In genomic region chr6:111706841-111707391, GRCh38 we compare ENCODE assay signal across 20 cellular contexts.
DNase-seq lines count a peak whose midpoint lies in the region; ATAC-seq and TF ChIP-seq lines count a peak whose summit lies in the region.
"Had no signal": no experiment of that assay in that cellular context is flagged by ENCODE, and none has a peak within 500 bp of the region (broad histone marks: within the 10 kb centered on the region; RNA-seq: fewer than 3 reads in every experiment).

No MANE protein-coding gene starts in this region.

- peaks cover 99% of the 10 kb centered on the region for H3K36me3 Mint-ChIP-seq in activated T-cell treated with anti-CD3 and anti-CD28 coated beads, Interleukin-2, amount 50 U/mL, for 24 hours (ENCODE audit: low read depth)
- H3K36me3 Mint-ChIP-seq in stimulated activated effector memory CD8-positive, alpha-beta T cell treated with anti-CD3 and anti-CD28 coated beads, Interleukin-12 subunit alpha, Interleukin-12 subunit beta, amount 100 ng/mL, for 72 hours: peaks cover 99% of the 10 kb centered on the region

- peak in 1 of 6 experiments; percentile 2 for TF ChIP-seq CTCF in esophagus squamous epithelium (IDR thresholded peaks at IDR 0.05)

- no peak overlapping the region for H3K4me3 Mint-ChIP-seq in activated T-cell treated with anti-CD3 and anti-CD28 coated beads, Interleukin-2, amount 50 U/mL, for 24 hours
- H3K4me3 Mint-ChIP-seq in stimulated activated effector memory CD8-positive, alpha-beta T cell treated with anti-CD3 and anti-CD28 coated beads, Interleukin-12 subunit alpha, Interleukin-12 subunit beta, amount 100 ng/mL, for 72 hours: no peak overlapping the region
- H3K4me3 Mint-ChIP-seq: activated naive CD4-positive, alpha-beta T cell treated with anti-CD3 and anti-CD28 coated beads, Interleukin-2, amount 10 ng/mL, durations not matched to agents 7 days and 5 days; memory B cell had no signal

- H3K9me3 ChIP-seq in SK-N-MC (ENCODE audit: low read depth, low read length) (no peaks in the 10 kb centered on the region), esophagus squamous epithelium (no peaks in the 10 kb centered on the region)
- H3K9me3 ChIP-seq: BLaER1 had no signal

- H3K27ac Mint-ChIP-seq in activated T-cell treated with anti-CD3 and anti-CD28 coated beads, Interleukin-2, amount 50 U/mL, for 24 hours: peak overlapping the region; percentile 76
- H3K27ac Mint-ChIP-seq in stimulated activated effector memory CD8-positive, alpha-beta T cell treated with anti-CD3 and anti-CD28 coated beads, Interleukin-12 subunit alpha, Interleukin-12 subunit beta, amount 100 ng/mL, for 72 hours: peak overlapping the region; percentile 82
- H3K27ac Mint-ChIP-seq: activated naive CD4-positive, alpha-beta T cell treated with anti-CD3 and anti-CD28 coated beads, Interleukin-2, amount 10 ng/mL, durations not matched to agents 7 days and 5 days; memory B cell had no signal

- TF ChIP-seq POLR2A in esophagus squamous epithelium (IDR thresholded peaks at IDR 0.05): no peak

- ATAC-seq in stimulated activated effector memory CD8-positive, alpha-beta T cell treated with anti-CD3 and anti-CD28 coated beads, Interleukin-12 subunit alpha, Interleukin-12 subunit beta, amount 100 ng/mL, for 72 hours: no peak
- no peak for ATAC-seq in HG03196 (IDR thresholded peaks at IDR 0.05; ENCODE audit: unreplicated experiment)
- ATAC-seq: Panc1 had no signal

- H3K27me3 Mint-ChIP-seq in activated T-cell treated with anti-CD3 and anti-CD28 coated beads, Interleukin-2, amount 50 U/mL, for 24 hours: no peaks in the 10 kb centered on the region
- H3K27me3 Mint-ChIP-seq: activated naive CD4-positive, alpha-beta T cell treated with anti-CD3 and anti-CD28 coated beads, Interleukin-2, amount 10 ng/mL, durations not matched to agents 7 days and 5 days; memory B cell had no signal

- WGBS in esophagus squamous epithelium, 2 donors: 25 to 46% methylated on average over 2 of the region's 2 CpGs

- no peaks in the 10 kb centered on the region for H3K9me3 Mint-ChIP-seq in activated T-cell treated with anti-CD3 and anti-CD28 coated beads, Interleukin-2, amount 50 U/mL, for 24 hours
- H3K9me3 Mint-ChIP-seq in stimulated activated effector memory CD8-positive, alpha-beta T cell treated with anti-CD3 and anti-CD28 coated beads, Interleukin-12 subunit alpha, Interleukin-12 subunit beta, amount 100 ng/mL, for 72 hours: no peaks in the 10 kb centered on the region
- H3K9me3 Mint-ChIP-seq: activated naive CD4-positive, alpha-beta T cell treated with anti-CD3 and anti-CD28 coated beads, Interleukin-2, amount 10 ng/mL, durations not matched to agents 7 days and 5 days; memory B cell had no signal

- peaks cover 0 to 20% (median 0%) of the 10 kb centered on the region in 4 donors for H3K27me3 ChIP-seq in esophagus squamous epithelium
- H3K27me3 ChIP-seq: BLaER1 had no signal

- H3K4me1 ChIP-seq in esophagus squamous epithelium: peaks cover 0 to 35% (median 22%) of the 10 kb centered on the region in 3 donors

- H3K36me3 ChIP-seq in SK-N-MC (ENCODE audit: insufficient read depth, low read length) (peaks cover 45% of the 10 kb centered on the region), esophagus squamous epithelium (peaks cover 0 to 20% (median 0%) of the 10 kb centered on the region in 3 donors)

- H3K4me1 Mint-ChIP-seq in activated T-cell treated with anti-CD3 and anti-CD28 coated beads, Interleukin-2, amount 50 U/mL, for 24 hours (ENCODE audit: low read depth): peaks cover 54% of the 10 kb centered on the region
- peaks cover 37% of the 10 kb centered on the region for H3K4me1 Mint-ChIP-seq in stimulated activated effector memory CD8-positive, alpha-beta T cell treated with anti-CD3 and anti-CD28 coated beads, Interleukin-12 subunit alpha, Interleukin-12 subunit beta, amount 100 ng/mL, for 72 hours

- intact Hi-C loops in esophagus squamous epithelium (cut with DNase I) (loop anchor here (5.0 kb wide), 1 partner anchor 335 kb away; no protein-coding TSS in a partner anchor), posterior vena cava (cut with DNase I) (no loop called here)

- no peak for DNase-seq in activated T-cell treated with anti-CD3 and anti-CD28 coated beads, Interleukin-2, amount 50 U/mL, for 24 hours
- no peak for DNase-seq in activated T-cell treated with anti-CD3 and anti-CD28 coated beads, Interleukin-2, amount 50 U/mL, for 48 hours
- DNase-seq in SK-N-MC (ENCODE audit: low read depth, low spot score): no peak
- DNase-seq in esophagus squamous epithelium (lab: John Stamatoyannopoulos, UW): no peak
- no peak for DNase-seq in stimulated activated effector memory CD8-positive, alpha-beta T cell treated with anti-CD3 and anti-CD28 coated beads, Interleukin-12 subunit alpha, Interleukin-12 subunit beta, amount 100 ng/mL, for 72 hours (ENCODE audit: low spot score in 2 of 2)
- no peak for DNase-seq in posterior vena cava (ENCODE audit: low spot score)
- no peak for DNase-seq in DMS79 (lab: John Stamatoyannopoulos, UW)
- DNase-seq: activated CD4-positive, alpha-beta T cell treated with anti-CD3 and anti-CD28 coated beads for 48 hours; activated naive CD4-positive, alpha-beta T cell treated with anti-CD3 and anti-CD28 coated beads, Interleukin-2, amount 10 ng/mL, durations not matched to agents 7 days and 5 days; cerebellar nuclear complex; DMS 273 treated with DMSO at 0.1 percent for 48 hours; NCI-H1105 treated with DMSO at 0.1 percent for 48 hours; NCI-H2081 treated with DMSO at 0.1 percent for 48 hours; NCI-H446; NK-92 treated with Interleukin-12 subunit alpha and Interleukin-12 subunit beta, amount 100 ng/mL, for 24 hours; T-helper 1 cell had no signal

- H3K27ac ChIP-seq in SK-N-MC: no peak overlapping the region
- H3K27ac ChIP-seq in esophagus squamous epithelium: peak overlapping the region in 3 of 4 donors; percentile 27 to 54 (median 51)
- H3K27ac ChIP-seq: BLaER1 had no signal

- H3K9ac ChIP-seq in SK-N-MC (ENCODE audit: insufficient read length): peak overlapping the region; percentile 24
- H3K9ac ChIP-seq: BLaER1 had no signal

- no peak overlapping the region for H3K4me3 ChIP-seq in SK-N-MC
- no peak overlapping the region for H3K4me3 ChIP-seq in esophagus squamous epithelium
- H3K4me3 ChIP-seq: BLaER1 had no signal
